ENCODE assay signal across 40 cellular contexts in the genomic region with DNA sequence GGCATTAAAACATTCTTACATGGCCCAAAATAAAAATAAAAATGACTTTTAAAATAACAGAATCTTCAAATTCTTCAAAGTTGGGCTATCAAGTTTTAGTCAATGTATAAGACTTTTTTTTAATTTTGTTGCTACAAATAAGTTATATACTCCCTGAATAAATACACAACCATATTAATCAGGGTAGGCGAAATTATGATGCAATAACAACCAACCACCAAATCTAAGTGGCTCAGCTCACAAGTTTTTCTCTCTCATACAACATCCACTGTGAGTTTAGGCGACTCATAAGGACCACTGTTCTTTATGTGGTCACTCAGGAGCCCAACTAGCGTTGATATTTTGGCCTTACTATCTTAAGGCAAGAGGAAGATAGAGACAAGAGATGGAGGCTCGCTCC. TPM values are rescaled to one million over a fixed set of nuclear protein-coding genes. Genes with fewer than 3 reads are reported as not detected.
"Had no signal": no experiment of that assay in that cellular context is flagged by ENCODE, and none has a peak within 500 bp of the region (broad histone marks: within the 10 kb centered on the region; RNA-seq: fewer than 3 reads in every experiment).

No MANE protein-coding gene starts in this region.

- H3K9me3 Mint-ChIP-seq: activated B cell treated with CpG ODN at 0.5 μM for 24 hours; activated CD4-positive, alpha-beta memory T cell treated with anti-CD3 and anti-CD28 coated beads, Interleukin-2, amount 10 ng/mL, durations not matched to agents 7 days and 5 days; activated naive CD4-positive, alpha-beta T cell treated with anti-CD3 and anti-CD28 coated beads, Interleukin-2, amount 10 ng/mL, durations not matched to agents 7 days and 5 days; activated naive CD4-positive, alpha-beta T cell treated with anti-CD3 and anti-CD28 coated beads, Interleukin-2, amount 50 U/mL, for 24 hours; activated naive CD8-positive, alpha-beta T cell treated with anti-CD3 and anti-CD28 coated beads, Interleukin-2, amount 10 ng/mL, durations not matched to agents 7 days and 5 days; activated naive CD8-positive, alpha-beta T cell treated with anti-CD3 and anti-CD28 coated beads, Interleukin-2, amount 50 U/mL, for 24 hours; activated T-cell treated with anti-CD3 and anti-CD28 coated beads, Interleukin-2, amount 50 U/mL, for 24 hours; activated T-helper 2 cell treated with anti-CD3 and anti-CD28 coated beads, Interferon-gamma antibody, Interleukin-2, Interleukin-4, amounts not matched to agents 10 μg/mL and 5 μg/mL and 100 μg/mL, durations not matched to agents 14 hours and 24 hours and 36 hours; central memory CD8-positive, alpha-beta T cell; T-helper 1 cell treated with Interleukin-12 subunit alpha and Interleukin-12 subunit beta and Interleukin-4 antibody, amounts not matched to agents 30 μg/mL and 1 μg/mL, for 36 hours; T-helper 2 cell treated with Interferon-gamma antibody and Interleukin-4, amounts not matched to agents 5 μg/mL and 100 μg/mL, for 36 hours had no signal

- FAIRE-seq: bronchial epithelial cell, TTC549 had no signal

- H3K4me3 Mint-ChIP-seq: activated B cell treated with CpG ODN at 0.5 μM for 24 hours; activated CD4-positive, alpha-beta memory T cell treated with anti-CD3 and anti-CD28 coated beads, Interleukin-2, amount 10 ng/mL, durations not matched to agents 7 days and 5 days; activated CD4-positive, alpha-beta T cell treated with anti-CD3 and anti-CD28 coated beads for 36 hours; activated CD8-positive, alpha-beta memory T cell treated with anti-CD3 and anti-CD28 coated beads, Interleukin-2, amount 10 ng/mL, durations not matched to agents 7 days and 5 days; activated CD8-positive, alpha-beta T cell treated with anti-CD3 and anti-CD28 coated beads, Interleukin-2, amount 10 ng/mL, durations not matched to agents 7 days and 5 days; activated naive CD4-positive, alpha-beta T cell treated with anti-CD3 and anti-CD28 coated beads, Interleukin-2, amount 10 ng/mL, durations not matched to agents 7 days and 5 days; activated naive CD4-positive, alpha-beta T cell treated with anti-CD3 and anti-CD28 coated beads, Interleukin-2, amount 50 U/mL, for 24 hours; activated naive CD8-positive, alpha-beta T cell; activated naive CD8-positive, alpha-beta T cell treated with anti-CD3 and anti-CD28 coated beads, Interleukin-2, amount 10 ng/mL, durations not matched to agents 7 days and 5 days; activated naive CD8-positive, alpha-beta T cell treated with anti-CD3 and anti-CD28 coated beads, Interleukin-2, amount 50 U/mL, for 24 hours; activated T-cell treated with anti-CD3 and anti-CD28 coated beads, Interleukin-2, amount 50 U/mL, for 24 hours; brain; central memory CD8-positive, alpha-beta T cell; T-helper 1 cell treated with Interleukin-12 subunit alpha and Interleukin-12 subunit beta and Interleukin-4 antibody, amounts not matched to agents 30 μg/mL and 1 μg/mL, for 36 hours; T-helper 2 cell treated with Interferon-gamma antibody and Interleukin-4, amounts not matched to agents 5 μg/mL and 100 μg/mL, for 36 hours had no signal

- H3K36me3 Mint-ChIP-seq: activated CD8-positive, alpha-beta memory T cell treated with anti-CD3 and anti-CD28 coated beads, Interleukin-2, amount 10 ng/mL, durations not matched to agents 7 days and 5 days; activated naive CD4-positive, alpha-beta T cell treated with anti-CD3 and anti-CD28 coated beads, Interleukin-2, amount 10 ng/mL, durations not matched to agents 7 days and 5 days; activated naive CD8-positive, alpha-beta T cell; activated naive CD8-positive, alpha-beta T cell treated with anti-CD3 and anti-CD28 coated beads, Interleukin-2, amount 10 ng/mL, durations not matched to agents 7 days and 5 days; brain had no signal

- H3K9me3 ChIP-seq: ascending aorta had no signal

- H3K4me3 ChIP-seq: ascending aorta, cardiac muscle cell had no signal

- H3K36me3 ChIP-seq: ascending aorta, cardiac muscle cell had no signal

- H3K27ac Mint-ChIP-seq: activated B cell treated with CpG ODN at 0.5 μM for 24 hours; activated CD4-positive, alpha-beta memory T cell treated with anti-CD3 and anti-CD28 coated beads, Interleukin-2, amount 10 ng/mL, durations not matched to agents 7 days and 5 days; activated CD4-positive, alpha-beta T cell treated with anti-CD3 and anti-CD28 coated beads for 36 hours; activated CD8-positive, alpha-beta memory T cell treated with anti-CD3 and anti-CD28 coated beads, Interleukin-2, amount 10 ng/mL, durations not matched to agents 7 days and 5 days; activated CD8-positive, alpha-beta T cell treated with anti-CD3 and anti-CD28 coated beads, Interleukin-2, amount 10 ng/mL, durations not matched to agents 7 days and 5 days; activated naive CD4-positive, alpha-beta T cell treated with anti-CD3 and anti-CD28 coated beads, Interleukin-2, amount 10 ng/mL, durations not matched to agents 7 days and 5 days; activated naive CD4-positive, alpha-beta T cell treated with anti-CD3 and anti-CD28 coated beads, Interleukin-2, amount 50 U/mL, for 24 hours; activated naive CD8-positive, alpha-beta T cell; activated naive CD8-positive, alpha-beta T cell treated with anti-CD3 and anti-CD28 coated beads, Interleukin-2, amount 10 ng/mL, durations not matched to agents 7 days and 5 days; activated naive CD8-positive, alpha-beta T cell treated with anti-CD3 and anti-CD28 coated beads, Interleukin-2, amount 50 U/mL, for 24 hours; activated T-cell treated with anti-CD3 and anti-CD28 coated beads, Interleukin-2, amount 50 U/mL, for 24 hours; activated T-helper 2 cell treated with anti-CD3 and anti-CD28 coated beads, Interferon-gamma antibody, Interleukin-2, Interleukin-4, amounts not matched to agents 10 μg/mL and 5 μg/mL and 100 μg/mL, durations not matched to agents 14 hours and 24 hours and 36 hours; brain; T-helper 1 cell treated with Interleukin-12 subunit alpha and Interleukin-12 subunit beta and Interleukin-4 antibody, amounts not matched to agents 30 μg/mL and 1 μg/mL, for 36 hours; T-helper 2 cell treated with Interferon-gamma antibody and Interleukin-4, amounts not matched to agents 5 μg/mL and 100 μg/mL, for 36 hours had no signal

- H3K27ac ChIP-seq: ascending aorta, cardiac muscle cell, VCaP had no signal

- ATAC-seq: activated CD4-positive, alpha-beta T cell treated with anti-CD3 and anti-CD28 coated beads for 36 hours; activated CD8-positive, alpha-beta memory T cell treated with anti-CD3 and anti-CD28 coated beads, Interleukin-2, amount 10 ng/mL, durations not matched to agents 7 days and 5 days; activated CD8-positive, alpha-beta T cell treated with anti-CD3 and anti-CD28 coated beads, Interleukin-2, amount 10 ng/mL, durations not matched to agents 7 days and 5 days; activated naive CD8-positive, alpha-beta T cell treated with anti-CD3 and anti-CD28 coated beads, Interleukin-2, amount 50 U/mL, for 24 hours had no signal

- DNase-seq: activated B cell treated with CpG ODN at 0.5 μM for 24 hours; activated CD4-positive, alpha-beta memory T cell treated with anti-CD3 and anti-CD28 coated beads, Interleukin-2, amount 10 ng/mL, durations not matched to agents 7 days and 5 days; activated CD4-positive, alpha-beta T cell treated with anti-CD3 and anti-CD28 coated beads for 1 hour; activated CD4-positive, alpha-beta T cell treated with anti-CD3 and anti-CD28 coated beads for 36 hours; activated CD4-positive, alpha-beta T cell treated with anti-CD3 and anti-CD28 coated beads for 48 hours; activated CD4-positive, alpha-beta T cell treated with anti-CD3 and anti-CD28 coated beads, Interleukin-2, amount 50 U/mL, for 1 hour; activated CD4-positive, alpha-beta T cell treated with anti-CD3 and anti-CD28 coated beads, Interleukin-2, amount 50 U/mL, for 4 hours; activated CD8-positive, alpha-beta memory T cell treated with anti-CD3 and anti-CD28 coated beads for 24 hours; activated CD8-positive, alpha-beta memory T cell treated with anti-CD3 and anti-CD28 coated beads, Interleukin-2, amount 10 ng/mL, durations not matched to agents 7 days and 5 days; activated CD8-positive, alpha-beta memory T cell treated with anti-CD3 and anti-CD28 coated beads, Interleukin-2, amount 50 U/mL, for 48 hours; activated CD8-positive, alpha-beta T cell treated with anti-CD3 and anti-CD28 coated beads, Interleukin-2, amount 10 ng/mL, durations not matched to agents 7 days and 5 days; activated effector memory CD4-positive, alpha-beta T cell treated with Interleukin-2 at 50 U/mL for 16 hours; activated gamma-delta T cell; activated naive CD4-positive, alpha-beta T cell treated with anti-CD3 and anti-CD28 coated beads, Interleukin-2, amount 10 ng/mL, durations not matched to agents 7 days and 5 days; activated naive CD4-positive, alpha-beta T cell treated with Interleukin-2 at 50 U/mL for 16 hours; activated naive CD8-positive, alpha-beta T cell treated with anti-CD3 and anti-CD28 coated beads, Interleukin-2, amount 10 ng/mL, durations not matched to agents 7 days and 5 days; activated naive CD8-positive, alpha-beta T cell treated with anti-CD3 and anti-CD28 coated beads, Interleukin-2, amount 50 U/mL, for 24 hours; activated T-cell treated with anti-CD3 and anti-CD28 coated beads, Interleukin-2, amount 50 U/mL, for 24 hours; activated T-cell treated with anti-CD3 and anti-CD28 coated beads, Interleukin-2, amount 50 U/mL, for 48 hours; amygdala; anterior cingulate cortex; caudate nucleus; cerebellar nuclear complex; T-helper 1 cell; T-helper 2 cell; T-helper 9 cell had no signal

- H3K27me3 ChIP-seq: ascending aorta had no signal

RNA-seq across cellular contexts. Expression of gene NEUROG2, which starts 11.2 kb away (rescaled TPM):
- total RNA-seq: activated B cell treated with CpG ODN at 0.5 μM for 24 hours; activated CD4-positive, alpha-beta memory T cell treated with anti-CD3 and anti-CD28 coated beads, Interleukin-2, amount 10 ng/mL, durations not matched to agents 7 days and 5 days; activated CD8-positive, alpha-beta T cell treated with anti-CD3 and anti-CD28 coated beads, Interleukin-2, amount 10 ng/mL, durations not matched to agents 7 days and 5 days; activated naive CD8-positive, alpha-beta T cell treated with anti-CD3 and anti-CD28 coated beads, Interleukin-2, amount 10 ng/mL, durations not matched to agents 7 days and 5 days; activated T-helper 2 cell treated with anti-CD3 and anti-CD28 coated beads, Interferon-gamma antibody, Interleukin-2, Interleukin-4, amounts not matched to agents 10 μg/mL and 5 μg/mL and 100 μg/mL, durations not matched to agents 14 hours and 24 hours and 36 hours; ascending aorta; bronchial epithelial cell; chondrocyte had no signal
- polyA plus RNA-seq: adipose tissue, cardiac muscle cell had no signal
